ENCODE assay signal across 9 cellular contexts in genomic region chr19:3034194-3034844, GRCh38. TPM values are rescaled to one million over a fixed set of nuclear protein-coding genes. Genes with fewer than 3 reads are reported as not detected.
DNase-seq lines count a peak whose midpoint lies in the region; ATAC-seq and TF ChIP-seq lines count a peak whose summit lies in the region.
"Had no signal": no experiment of that assay in that cellular context is flagged by ENCODE, and none has a peak within 500 bp of the region (broad histone marks: within the 10 kb centered on the region; RNA-seq: fewer than 3 reads in every experiment).

No MANE protein-coding gene starts in this region.

- H3K4me3 ChIP-seq in cardiac muscle cell = no peak overlapping the region
- peak overlapping the region; percentile 60 for H3K4me3 ChIP-seq in brain microvascular endothelial cell (ENCODE audit: low read depth, low read length)
- peak overlapping the region; percentile 55 to 56 for H3K4me3 ChIP-seq in uterus

- H3K27me3 ChIP-seq in cardiac muscle cell (no peaks in the 10 kb centered on the region), brain microvascular endothelial cell (replicated peaks) (peaks cover 28% of the 10 kb centered on the region), uterus (no peaks in the 10 kb centered on the region)

- TF ChIP-seq POLR2A in uterus (IDR thresholded peaks at IDR 0.05) = no peak

- no peak for ATAC-seq in left cardiac atrium
- no peak for ATAC-seq in HG02678 (IDR thresholded peaks at IDR 0.05; ENCODE audit: unreplicated experiment)

- intact Hi-C loops in left cardiac atrium (cut with DNase I) (loop anchor here (5.0 to 10.0 kb wide), 2 partner anchors 50 to 57 kb away; partner anchors contain the start of gene TLE6 (in 1 of the 2)), uterus (cut with DNase I; ENCODE audit: low total_unique reads) (loop anchor here (5.0 kb wide), 1 partner anchor 57 kb away; the partner anchor contains the start of gene TLE6)

- peak in 1 of 2 donors; percentile 57 for DNase-seq in cardiac muscle cell (ENCODE audit: low read depth in 1 of 2, low spot score in 1 of 2)
- DNase-seq in left cardiac atrium = no peak
- no peak for DNase-seq in brain microvascular endothelial cell
- DNase-seq in midbrain (lab: John Stamatoyannopoulos, UW) = peak; percentile 11
- DNase-seq in uterus = no peak
- no peak for DNase-seq in cortex of kidney (lab: John Stamatoyannopoulos, UW)
- no peak for DNase-seq in NCI-H1694 (lab: John Stamatoyannopoulos, UW)
- DNase-seq: GF-D8 had no signal

- H3K9me3 ChIP-seq in cardiac muscle cell (ENCODE audit: low read depth) (no peaks in the 10 kb centered on the region), uterus (no peaks in the 10 kb centered on the region)

- H3K4me1 ChIP-seq in cardiac muscle cell (ENCODE audit: low read depth) (peaks cover 15% of the 10 kb centered on the region), uterus (peaks cover 0 to 8% of the 10 kb centered on the region in 2 donors)

- H3K36me3 ChIP-seq in cardiac muscle cell (no peaks in the 10 kb centered on the region), brain microvascular endothelial cell (replicated peaks) (no peaks in the 10 kb centered on the region), uterus (no peaks in the 10 kb centered on the region)

- H3K27ac ChIP-seq in cardiac muscle cell (peak overlapping the region; percentile 27), brain microvascular endothelial cell (no peak overlapping the region), uterus (peak overlapping the region; percentile 71 to 96)

- in situ Hi-C loops in brain microvascular endothelial cell (cut with HindIII; ENCODE audit: low pct_ligation_motif_present, low sequenced_read_pairs) = no loop called here

- TF ChIP-seq CTCF in cardiac muscle cell (IDR thresholded peaks at IDR 0.05; ENCODE audit: low read depth, low read length) (no peak), brain microvascular endothelial cell (IDR thresholded peaks at IDR 0.05; ENCODE audit: low read depth, low read length, missing control alignments) (no peak), uterus (IDR thresholded peaks at IDR 0.05) (no peak)

RNA-seq across cellular contexts. Expression of gene TLE2, which starts 5.2 kb away (rescaled TPM):
- 71.1 and 95.9 TPM in 2 replicates for total RNA-seq in cardiac muscle cell
- 102 and 105 TPM in 2 replicates for polyA plus RNA-seq in cardiac muscle cell
- total RNA-seq in left cardiac atrium = 10 to 100 TPM; 61.0 to 66.7 TPM
- total RNA-seq in uterus = 100 to 1,000 TPM in 1 of 4 donors, 10 to 100 TPM in 3; 24.9 to 102 (median 62.3) TPM

RNA-seq across cellular contexts. Expression of gene TLE5, which starts 28.0 kb away (rescaled TPM):
- total RNA-seq in cardiac muscle cell (612 and 690 TPM in 2 replicates), left cardiac atrium (100 to 1,000 TPM; 698 to 715 TPM), uterus (100 to 1,000 TPM in 3 of 4 donors, 10 to 100 TPM in 1; 86.1 to 644 (median 429) TPM)
- polyA plus RNA-seq in cardiac muscle cell = 446 and 487 TPM in 2 replicates

RNA-seq across cellular contexts. Expression of gene TLE6, which starts 57.0 kb away (rescaled TPM):
- total RNA-seq in cardiac muscle cell (30.3 and 35.4 TPM in 2 replicates), left cardiac atrium (1 to 10 TPM in 1 of 2 donors, under 1 TPM in 1; 0.65 to 1.9 TPM), uterus (1 to 10 TPM in 2 of 4 donors, under 1 TPM in 1, not detected in 1; 0.46 to 3.5 (median 1.1) TPM)
- 42.8 and 45.8 TPM in 2 replicates for polyA plus RNA-seq in cardiac muscle cell

RNA-seq across cellular contexts. Expression of gene GNA11, which starts 59.8 kb away (rescaled TPM):
- total RNA-seq in cardiac muscle cell (36.5 and 47.5 TPM in 2 replicates), left cardiac atrium (10 to 100 TPM; 55.1 to 64.3 TPM), uterus (10 to 100 TPM in 3 of 4 donors, 1 to 10 TPM in 1; 8.5 to 71.8 (median 27.7) TPM)
- 60.8 and 63.3 TPM in 2 replicates for polyA plus RNA-seq in cardiac muscle cell
